Comparison of ENCODE assay signal across 8 cellular contexts in genomic region chr2:91477731-91478672, GRCh38.
A peak's percentile ranks its signal among the peaks of the same experiment; 100 is the strongest.
DNase-seq lines count a peak whose midpoint lies in the region; ATAC-seq and TF ChIP-seq lines count a peak whose summit lies in the region.

No MANE protein-coding gene starts in this region.

- no peak for TF ChIP-seq CTCF in dorsolateral prefrontal cortex (IDR thresholded peaks at IDR 0.05 in 54 of 56, conservative IDR thresholded peaks at IDR 0.05 in 2 of 56; ENCODE audit: low read depth in 1 of 56, partially characterized antibody in 56 of 56)

- no peak for ATAC-seq in GM19452 (IDR thresholded peaks at IDR 0.05; ENCODE audit: unreplicated experiment)

- in situ Hi-C loops in KBM-7 (cut with MboI; ENCODE audit: low pct_unique_long_range_greater_than_20kb, low sequenced_read_pairs): no loop called here

- peak overlapping the region in 57 of 59 donors; percentile 5 to 65 (median 40) for H3K4me3 ChIP-seq in dorsolateral prefrontal cortex

- intact Hi-C loops in dorsolateral prefrontal cortex (cut with DNase I): no loop called here

- H3K27me3 ChIP-seq in dorsolateral prefrontal cortex: peaks cover 0 to 52% (median 29%) of the 10 kb centered on the region in 45 donors

- no peak overlapping the region for H3K27ac ChIP-seq in dorsolateral prefrontal cortex

- DNase-seq in AG20443 (ENCODE audit: low spot score): peak; percentile 42
- peak; percentile 28 for DNase-seq in KBM-7
- peak in 4 of 10 donors; percentile 27 to 52 (median 42) for DNase-seq in dorsolateral prefrontal cortex
- DNase-seq in myocyte (ENCODE audit: low read depth): peak; percentile 19
- no peak for DNase-seq in HT-29 (ENCODE audit: low spot score)
- DNase-seq in NCI-H510A (lab: John Stamatoyannopoulos, UW): no peak
- no peak for DNase-seq in NCI-H1694 treated with DMSO at 0.1 percent for 48 hours (lab: John Stamatoyannopoulos, UW)

Comparison
In these comparisons a context has a peak if more than half of its experiments do, and no peak if none do; other contexts are left out.
1. DNase-seq: peak in AG20443 (single experiment), KBM-7 (single experiment) and myocyte (single experiment); none in HT-29 (single experiment), NCI-H510A (single experiment) and NCI-H1694 treated with DMSO at 0.1 percent for 48 hours (single experiment).